In genomic region chr12:114686421-114687268, GRCh38 we compare ENCODE assay signal across 16 cellular contexts. TPM values are rescaled to one million over a fixed set of nuclear protein-coding genes. Genes with fewer than 3 reads are reported as not detected.
DNase-seq lines count a peak whose midpoint lies in the region; ATAC-seq and TF ChIP-seq lines count a peak whose summit lies in the region.
"Had no signal": no experiment of that assay in that cellular context is flagged by ENCODE, and none has a peak within 500 bp of the region (broad histone marks: within the 10 kb centered on the region; RNA-seq: fewer than 3 reads in every experiment).

No MANE protein-coding gene starts in this region.

- no peaks in the 10 kb centered on the region for H3K79me1 ChIP-seq in mesendoderm (ENCODE audit: low read length)

- peaks cover 24% of the 10 kb centered on the region for H3K4me1 ChIP-seq in mesendoderm (ENCODE audit: control insufficient read depth, low read depth, low read length)

- H4K5ac ChIP-seq in mesendoderm (ENCODE audit: low read length), result no peak overlapping the region

- no peak overlapping the region for H3K23ac ChIP-seq in mesendoderm (ENCODE audit: low read length)

- peak overlapping the region; percentile 64 for H3K4me2 ChIP-seq in mesendoderm (ENCODE audit: low read length)

- peaks cover 97% of the 10 kb centered on the region for H3K27me3 Mint-ChIP-seq in T-helper 1 cell treated with Interleukin-12 subunit alpha and Interleukin-12 subunit beta and Interleukin-4 antibody, amounts not matched to agents 30 μg/mL and 1 μg/mL, for 36 hours (ENCODE audit: low read depth)
- peaks cover 90 to 95% of the 10 kb centered on the region in 2 donors for H3K27me3 Mint-ChIP-seq in stimulated activated naive B cell treated with anti-CD40 and anti-IgM and Interleukin-4, amounts not matched to agents 10 μg/mL and 1 μg/mL and 100 μg/mL, for 72 hours

- DNase-seq in T-helper 1 cell (no peak), choroid plexus epithelial cell (ENCODE audit: low read depth) (no peak), mesendoderm (peak; percentile 82), OCI-M2 (lab: John Stamatoyannopoulos, UW; ENCODE audit: unreplicated experiment) (no peak), hepatic stellate cell (ENCODE audit: low spot score) (no peak)
- no peak for DNase-seq in stimulated activated naive B cell treated with anti-CD40 and anti-IgM and Interleukin-4, amounts not matched to agents 10 μg/mL and 1 μg/mL and 100 μg/mL, for 72 hours
- DNase-seq: activated CD4-positive, alpha-beta memory T cell treated with anti-CD3 and anti-CD28 coated beads for 36 hours; dorsolateral prefrontal cortex; mammary epithelial cell; NCI-H1436; NCI-H345 had no signal

- H3K9me3 Mint-ChIP-seq in T-helper 1 cell treated with Interleukin-12 subunit alpha and Interleukin-12 subunit beta and Interleukin-4 antibody, amounts not matched to agents 30 μg/mL and 1 μg/mL, for 36 hours, result no peaks in the 10 kb centered on the region
- peaks cover 2 to 7% of the 10 kb centered on the region in 2 donors for H3K9me3 Mint-ChIP-seq in stimulated activated naive B cell treated with anti-CD40 and anti-IgM and Interleukin-4, amounts not matched to agents 10 μg/mL and 1 μg/mL and 100 μg/mL, for 72 hours
- H3K9me3 Mint-ChIP-seq: activated CD4-positive, alpha-beta memory T cell treated with anti-CD3 and anti-CD28 coated beads for 36 hours; activated T-helper 2 cell treated with anti-CD3 and anti-CD28 coated beads, Interferon-gamma antibody, Interleukin-2, Interleukin-4, amounts not matched to agents 10 μg/mL and 5 μg/mL and 100 μg/mL, durations not matched to agents 14 hours and 24 hours and 36 hours had no signal

- H4K8ac ChIP-seq in mesendoderm (ENCODE audit: low read depth, low read length), result no peak overlapping the region

- H3K36me3 ChIP-seq in mesendoderm (ENCODE audit: control insufficient read depth, insufficient read depth, low read length), result no peaks in the 10 kb centered on the region
- H3K36me3 ChIP-seq: ascending aorta, tibial nerve had no signal

- peak overlapping the region; percentile 79 for H3K56ac ChIP-seq in mesendoderm (ENCODE audit: low read length)

- H3K4me3 Mint-ChIP-seq in T-helper 1 cell treated with Interleukin-12 subunit alpha and Interleukin-12 subunit beta and Interleukin-4 antibody, amounts not matched to agents 30 μg/mL and 1 μg/mL, for 36 hours, result no peak overlapping the region
- peak overlapping the region in 1 of 2 donors; percentile 49 for H3K4me3 Mint-ChIP-seq in stimulated activated naive B cell treated with anti-CD40 and anti-IgM and Interleukin-4, amounts not matched to agents 10 μg/mL and 1 μg/mL and 100 μg/mL, for 72 hours
- H3K4me3 Mint-ChIP-seq: activated CD4-positive, alpha-beta memory T cell treated with anti-CD3 and anti-CD28 coated beads for 36 hours had no signal

- peaks cover 9% of the 10 kb centered on the region for H3K4me1 Mint-ChIP-seq in T-helper 1 cell treated with Interleukin-12 subunit alpha and Interleukin-12 subunit beta and Interleukin-4 antibody, amounts not matched to agents 30 μg/mL and 1 μg/mL, for 36 hours (ENCODE audit: low read depth)
- peaks cover 26 to 55% of the 10 kb centered on the region in 2 donors for H3K4me1 Mint-ChIP-seq in stimulated activated naive B cell treated with anti-CD40 and anti-IgM and Interleukin-4, amounts not matched to agents 10 μg/mL and 1 μg/mL and 100 μg/mL, for 72 hours

- WGBS in mesendoderm (ENCODE audit: extremely low coverage, insufficient coverage, low lambda C conversion rate), result no CpG with 5 or more reads among the region's 42 CpGs

- no peak for ATAC-seq in stimulated activated naive B cell treated with anti-CD40 and anti-IgM and Interleukin-4, amounts not matched to agents 10 μg/mL and 1 μg/mL and 100 μg/mL, for 72 hours (replicated peaks)
- ATAC-seq in HG02884 (IDR thresholded peaks at IDR 0.05; ENCODE audit: unreplicated experiment), result no peak

- peak overlapping the region; percentile 3 for H2AK5ac ChIP-seq in mesendoderm (ENCODE audit: low read length)

- peak overlapping the region; percentile 96 for H2BK5ac ChIP-seq in mesendoderm (ENCODE audit: low read length)

- H3K27ac ChIP-seq in mesendoderm (ENCODE audit: low read depth, low read length), result peak overlapping the region; percentile 26
- H3K27ac ChIP-seq: ascending aorta, dorsolateral prefrontal cortex, tibial nerve had no signal

- H3K4ac ChIP-seq in mesendoderm (ENCODE audit: low read depth, low read length), result peak overlapping the region; percentile 97

- peak overlapping the region; percentile 5 for H3K27ac Mint-ChIP-seq in T-helper 1 cell treated with Interleukin-12 subunit alpha and Interleukin-12 subunit beta and Interleukin-4 antibody, amounts not matched to agents 30 μg/mL and 1 μg/mL, for 36 hours
- peak overlapping the region; percentile 82 for H3K27ac Mint-ChIP-seq in stimulated activated naive B cell treated with anti-CD40 and anti-IgM and Interleukin-4, amounts not matched to agents 10 μg/mL and 1 μg/mL and 100 μg/mL, for 72 hours
- H3K27ac Mint-ChIP-seq: activated CD4-positive, alpha-beta memory T cell treated with anti-CD3 and anti-CD28 coated beads for 36 hours; activated T-helper 2 cell treated with anti-CD3 and anti-CD28 coated beads, Interferon-gamma antibody, Interleukin-2, Interleukin-4, amounts not matched to agents 10 μg/mL and 5 μg/mL and 100 μg/mL, durations not matched to agents 14 hours and 24 hours and 36 hours had no signal

- H2BK120ac ChIP-seq in mesendoderm (ENCODE audit: low read depth, low read length), result peak overlapping the region; percentile 90

- peak overlapping the region; percentile 3 for H3K4me3 ChIP-seq in choroid plexus epithelial cell (ENCODE audit: low read depth, low read length)
- no peak overlapping the region for H3K4me3 ChIP-seq in mesendoderm (ENCODE audit: low read length)
- H3K4me3 ChIP-seq: tibial nerve had no signal

- TF ChIP-seq CTCF in choroid plexus epithelial cell (conservative IDR thresholded peaks at IDR 0.05; ENCODE audit: low read depth, low read length), result no peak

- H3K27me3 ChIP-seq in mesendoderm (ENCODE audit: insufficient read depth, low read length, poor library complexity), result peaks cover 12% of the 10 kb centered on the region

- peak overlapping the region; percentile 49 for H3K9ac ChIP-seq in mesendoderm (ENCODE audit: low read length)

- H2BK15ac ChIP-seq in mesendoderm (replicated peaks; ENCODE audit: low read depth), result peak overlapping the region; percentile 37

- H3K79me2 ChIP-seq in mesendoderm (ENCODE audit: control insufficient read depth, insufficient read depth, low read length), result peaks cover 22% of the 10 kb centered on the region

- peaks cover 10% of the 10 kb centered on the region for H3K36me3 Mint-ChIP-seq in T-helper 1 cell treated with Interleukin-12 subunit alpha and Interleukin-12 subunit beta and Interleukin-4 antibody, amounts not matched to agents 30 μg/mL and 1 μg/mL, for 36 hours (ENCODE audit: low read depth)
- H3K36me3 Mint-ChIP-seq in stimulated activated naive B cell treated with anti-CD40 and anti-IgM and Interleukin-4, amounts not matched to agents 10 μg/mL and 1 μg/mL and 100 μg/mL, for 72 hours, result peaks cover 0 to 12% of the 10 kb centered on the region in 2 donors

- H3K18ac ChIP-seq in mesendoderm (ENCODE audit: low read length), result peak overlapping the region; percentile 91

RNA-seq across cellular contexts. Expression of gene TBX3, which starts 2.7 kb away (rescaled TPM):
- 2.1 TPM for polyA plus RNA-seq in mesendoderm (2013, experiment 1 of 2)
- 2.1 TPM for polyA plus RNA-seq in mesendoderm (2013, experiment 2 of 2)
